ENCODE assay signal across 3 cellular contexts in genomic region chr10:72014197-72014596, GRCh38.
TF ChIP-seq lines count a peak whose summit lies in the region.

No MANE protein-coding gene starts in this region.

TF ChIP-seq in A549, 52 proteins besides CTCF, POLR2A, EP300 and RAD21:
- TF ChIP-seq POLR2AphosphoS2 (conservative IDR thresholded peaks at IDR 0.05; ENCODE audit: low read length): no peak
- TF ChIP-seq HOXB5 (CRISPR knock-in tag; IDR thresholded peaks at IDR 0.05): no peak
- no peak for TF ChIP-seq MYC (IDR thresholded peaks at IDR 0.05; ENCODE audit: borderline replicate concordance, low read length)
- 0 out of 2 replicates have a peak, but pooled peaks have one; percentile 28 for TF ChIP-seq FOSB (CRISPR knock-in tag; IDR thresholded peaks at IDR 0.05)
- no peak for TF ChIP-seq MAFK (IDR thresholded peaks at IDR 0.05; ENCODE audit: partially characterized antibody)

TF ChIP-seq in HEK293, 187 proteins besides CTCF, POLR2A, EP300 and RAD21:
- no peak for TF ChIP-seq ZNF600 (tag by site-specific recombination; IDR thresholded peaks at IDR 0.05)
- TF ChIP-seq ZFHX2 (tag by site-specific recombination; conservative IDR thresholded peaks at IDR 0.05): 0 out of 2 replicates have a peak, but pooled peaks have one; percentile 29
- TF ChIP-seq ZIC2 (tag by site-specific recombination; IDR thresholded peaks at IDR 0.05): no peak
- no peak for TF ChIP-seq ZNF707 (tag by site-specific recombination; IDR thresholded peaks at IDR 0.05)

TF ChIP-seq in H1, 55 proteins besides CTCF, POLR2A, EP300 and RAD21:
- TF ChIP-seq NRF1 (IDR thresholded peaks at IDR 0.05; ENCODE audit: low read depth, low read length): no peak
- no peak for TF ChIP-seq KDM5A (IDR thresholded peaks at IDR 0.05; ENCODE audit: low read length)
- no peak for TF ChIP-seq EGR1 (IDR thresholded peaks at IDR 0.05; ENCODE audit: borderline replicate concordance, low read depth, low read length)
- TF ChIP-seq CTBP2 (IDR thresholded peaks at IDR 0.05; ENCODE audit: borderline replicate concordance, insufficient read depth, insufficient read length, low read length): no peak
- TF ChIP-seq USF2 (IDR thresholded peaks at IDR 0.05; ENCODE audit: low read length): no peak
- no peak for TF ChIP-seq BRCA1 (IDR thresholded peaks at IDR 0.05; ENCODE audit: low read depth, low read length)
- no peak for TF ChIP-seq POU5F1 (IDR thresholded peaks at IDR 0.05; ENCODE audit: low read depth, low read length)
- TF ChIP-seq TAF1 (IDR thresholded peaks at IDR 0.05; ENCODE audit: low read depth, low read length): no peak
- TF ChIP-seq TBP (IDR thresholded peaks at IDR 0.05; ENCODE audit: low read depth, low read length): no peak
- TF ChIP-seq NANOG (IDR thresholded peaks at IDR 0.05; ENCODE audit: insufficient read depth, low read depth, low read length, poor library complexity, severe bottlenecking): no peak
- TF ChIP-seq CBX5 (IDR thresholded peaks at IDR 0.05; ENCODE audit: low read depth, low read length): no peak
- no peak for TF ChIP-seq RNF2 (IDR thresholded peaks at IDR 0.05; ENCODE audit: borderline replicate concordance, low read depth, low read length, missing control alignments, poor library complexity, severe bottlenecking)
- no peak for TF ChIP-seq MAFK (IDR thresholded peaks at IDR 0.05; ENCODE audit: low read depth, low read length)
- TF ChIP-seq JUND (IDR thresholded peaks at IDR 0.05; ENCODE audit: low read length): no peak
- TF ChIP-seq RBBP5 (IDR thresholded peaks at IDR 0.05; ENCODE audit: borderline replicate concordance, low read depth, low read length): no peak
- TF ChIP-seq SP1 (IDR thresholded peaks at IDR 0.05; ENCODE audit: low read depth, low read length): no peak
